ENCODE assay signal across 22 cellular contexts in genomic region chr1:199015799-199016198, GRCh38.
"Had no signal": no experiment of that assay in that cellular context is flagged by ENCODE, and none has a peak within 500 bp of the region (broad histone marks: within the 10 kb centered on the region; RNA-seq: fewer than 3 reads in every experiment).

No MANE protein-coding gene starts in this region.

- H3K4me1 ChIP-seq: SJSA1 had no signal

- H3K27me3 ChIP-seq: MG63, SJSA1 had no signal

- H3K36me3 ChIP-seq: MG63, SJSA1 had no signal

- DNase-seq: IMR-90, MG63, NCI-H1092 treated with DMSO at 0.1 percent for 48 hours, NCI-H1436, NCI-H187, NCI-H2029, NCI-H2081 treated with DMSO at 0.1 percent for 48 hours, NCI-H2171, NCI-H226, NCI-H446, NCI-H510A, NCI-H524 treated with DMSO at 0.1 percent for 48 hours, NCI-H69, NCI-H774, Right ventricle myocardium superior, RPMI8226, SIG-M5 had no signal

- H3K27ac ChIP-seq: KMS-11, SJSA1, SK-N-MC had no signal

- H3K9me3 ChIP-seq: MG63, SJSA1 had no signal

- H3K4me3 ChIP-seq: K562, MG63, SJSA1, SK-N-MC had no signal

- H3K9ac ChIP-seq: KMS-11 had no signal

- H3K4me2 ChIP-seq: KMS-11 had no signal

- ATAC-seq: HepG2, K562 had no signal
